23 cellular contexts compared by ENCODE assay signal in genomic region chr9:16512281-16512680, GRCh38.
"Had no signal": no experiment of that assay in that cellular context is flagged by ENCODE, and none has a peak within 500 bp of the region (broad histone marks: within the 10 kb centered on the region; RNA-seq: fewer than 3 reads in every experiment).

No MANE protein-coding gene starts in this region.

- H3K9me3 ChIP-seq: left lung, lower lobe of right lung, right atrium auricular region, right lobe of liver, tibial nerve, vagina had no signal

- DNase-seq: immature natural killer cell; kidney; left colon; left lung; lower lobe of right lung; mammary epithelial cell; mesenchymal stem cell; naive thymus-derived CD8-positive, alpha-beta T cell; nucleus accumbens; right lobe of liver; stimulated activated CD4-positive, alpha-beta T cell treated with anti-CD3 and anti-CD28 coated beads, Interleukin-1b, Interleukin-23, amount 100 ng/mL, for 48 hours; stimulated activated CD4-positive, alpha-beta T cell treated with anti-CD3 and anti-CD28 coated beads, Interleukin-2, amount 100 ng/mL, for 48 hours; stimulated activated CD4-positive, alpha-beta T cell treated with anti-CD3 and anti-CD28 coated beads, Interleukin-4, amount 100 ng/mL, for 4 hours; stimulated activated CD8-positive, alpha-beta memory T cell treated with anti-CD3 and anti-CD28 coated beads, Interleukin-4, amount 100 ng/mL, for 48 hours; stimulated activated naive CD4-positive, alpha-beta T cell treated with Interleukin-2 at 50 U/mL for 16 hours; stimulated activated naive CD8-positive, alpha-beta T cell treated with anti-CD3 and anti-CD28 coated beads, Interleukin-15, amount 100 ng/mL, for 72 hours; substantia nigra had no signal

- ATAC-seq: left colon; left lung; lower lobe of right lung; naive thymus-derived CD8-positive, alpha-beta T cell; right lobe of liver; stimulated activated memory B cell treated with anti-CD40 and anti-IgM and Interleukin-4, amounts not matched to agents 10 μg/mL and 1 μg/mL and 100 μg/mL, for 72 hours; stimulated activated naive CD8-positive, alpha-beta T cell treated with anti-CD3 and anti-CD28 coated beads, Interleukin-15, amount 100 ng/mL, for 72 hours had no signal

- H3K27me3 ChIP-seq: left lung, right atrium auricular region, right lobe of liver, tibial nerve, vagina had no signal

- H3K4me2 ChIP-seq: smooth muscle cell had no signal

- H3K27ac ChIP-seq: left lung, lower lobe of right lung, right atrium auricular region, right lobe of liver, tibial nerve, vagina had no signal

- H3K36me3 ChIP-seq: left lung, lower lobe of right lung, right atrium auricular region, right lobe of liver, tibial nerve, vagina had no signal

- FAIRE-seq: islet of Langerhans, kidney had no signal

- H3K4me1 ChIP-seq: left lung, right lobe of liver had no signal

- H3K4me3 ChIP-seq: left lung, lower lobe of right lung, right atrium auricular region, right lobe of liver, smooth muscle cell, tibial nerve, vagina had no signal
